ENCODE assay signal across 11 cellular contexts in the genomic region with DNA sequence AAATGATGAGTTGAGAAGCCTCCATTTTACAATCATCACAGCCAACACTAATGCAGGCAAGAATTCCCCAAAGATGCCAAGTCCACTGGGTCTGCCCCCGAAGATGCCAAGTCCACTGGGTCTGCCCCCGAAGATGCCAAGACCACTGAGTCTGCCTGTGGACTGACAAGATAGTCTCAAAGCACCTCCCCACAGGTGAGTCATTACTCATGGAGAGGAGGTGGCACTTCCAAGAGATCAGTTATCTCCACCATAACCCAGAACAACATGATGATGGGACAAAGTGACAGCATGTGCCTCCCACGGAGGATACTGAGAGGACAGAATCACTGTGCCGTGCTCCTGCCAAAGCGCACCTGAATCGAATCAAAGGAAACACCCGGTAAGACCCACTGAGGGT. TPM values are rescaled to one million over a fixed set of nuclear protein-coding genes. Genes with fewer than 3 reads are reported as not detected.
A peak's percentile ranks its signal among the peaks of the same experiment; 100 is the strongest.
DNase-seq lines count a peak whose midpoint lies in the region; ATAC-seq lines count a peak whose summit lies in the region.
"Had no signal": no experiment of that assay in that cellular context is flagged by ENCODE, and none has a peak within 500 bp of the region (broad histone marks: within the 10 kb centered on the region; RNA-seq: fewer than 3 reads in every experiment).

No MANE protein-coding gene starts in this region.

- no peaks in the 10 kb centered on the region for H3K27me3 Mint-ChIP-seq in activated T-helper 17 cell treated with anti-CD3 and anti-CD28 coated beads, Interleukin-2, amount 50 U/mL, for 72 hours

- no peak for DNase-seq in Jurkat, Clone E6-1 (ENCODE audit: low read depth, low spot score)
- peak; percentile 46 for DNase-seq in islet precursor cell
- DNase-seq in stimulated activated effector memory CD8-positive, alpha-beta T cell treated with anti-CD3 and anti-CD28 coated beads, Interleukin-12 subunit alpha, Interleukin-12 subunit beta, amount 100 ng/mL, for 72 hours (ENCODE audit: low spot score in 2 of 2): no peak
- DNase-seq in OCI-M1 (lab: John Stamatoyannopoulos, UW): no peak
- DNase-seq: cortex of kidney; MM.1S; NK-92 treated with Interleukin-12 subunit alpha and Interleukin-12 subunit beta, amount 100 ng/mL, for 24 hours had no signal

- peak overlapping the region; percentile 94 for H3K4me3 Mint-ChIP-seq in activated T-helper 17 cell treated with anti-CD3 and anti-CD28 coated beads, Interleukin-2, amount 50 U/mL, for 72 hours
- peak overlapping the region; percentile 73 for H3K4me3 Mint-ChIP-seq in stimulated activated effector memory CD8-positive, alpha-beta T cell treated with anti-CD3 and anti-CD28 coated beads, Interleukin-12 subunit alpha, Interleukin-12 subunit beta, amount 100 ng/mL, for 72 hours

- H3K4me1 Mint-ChIP-seq in activated T-helper 17 cell treated with anti-CD3 and anti-CD28 coated beads, Interleukin-2, amount 50 U/mL, for 72 hours: peaks cover 51% of the 10 kb centered on the region
- H3K4me1 Mint-ChIP-seq in stimulated activated effector memory CD8-positive, alpha-beta T cell treated with anti-CD3 and anti-CD28 coated beads, Interleukin-12 subunit alpha, Interleukin-12 subunit beta, amount 100 ng/mL, for 72 hours: peaks cover 75% of the 10 kb centered on the region

- H3K9me3 Mint-ChIP-seq in activated T-helper 17 cell treated with anti-CD3 and anti-CD28 coated beads, Interleukin-2, amount 50 U/mL, for 72 hours: peaks cover 3% of the 10 kb centered on the region
- no peaks in the 10 kb centered on the region for H3K9me3 Mint-ChIP-seq in stimulated activated effector memory CD8-positive, alpha-beta T cell treated with anti-CD3 and anti-CD28 coated beads, Interleukin-12 subunit alpha, Interleukin-12 subunit beta, amount 100 ng/mL, for 72 hours

- ATAC-seq in activated T-helper 17 cell treated with anti-CD3 and anti-CD28 coated beads, Interleukin-2, amount 50 U/mL, for 72 hours (replicated peaks): peak; percentile 42
- no peak for ATAC-seq in stimulated activated effector memory CD8-positive, alpha-beta T cell treated with anti-CD3 and anti-CD28 coated beads, Interleukin-12 subunit alpha, Interleukin-12 subunit beta, amount 100 ng/mL, for 72 hours
- ATAC-seq in GM18519 (IDR thresholded peaks at IDR 0.05; ENCODE audit: low FRiP score, unreplicated experiment) (no peak), GM18868 (IDR thresholded peaks at IDR 0.05; ENCODE audit: unreplicated experiment) (no peak)
- ATAC-seq: sciatic nerve had no signal

- H3K27ac Mint-ChIP-seq in activated T-helper 17 cell treated with anti-CD3 and anti-CD28 coated beads, Interleukin-2, amount 50 U/mL, for 72 hours: peak overlapping the region; percentile 97
- H3K27ac Mint-ChIP-seq in stimulated activated effector memory CD8-positive, alpha-beta T cell treated with anti-CD3 and anti-CD28 coated beads, Interleukin-12 subunit alpha, Interleukin-12 subunit beta, amount 100 ng/mL, for 72 hours: peak overlapping the region; percentile 93

- H3K4me3 ChIP-seq in Jurkat, Clone E6-1 (ENCODE audit: low read length): peak overlapping the region; percentile 41

- H3K36me3 Mint-ChIP-seq in activated T-helper 17 cell treated with anti-CD3 and anti-CD28 coated beads, Interleukin-2, amount 50 U/mL, for 72 hours (ENCODE audit: low read depth): peaks cover 57% of the 10 kb centered on the region
- H3K36me3 Mint-ChIP-seq in stimulated activated effector memory CD8-positive, alpha-beta T cell treated with anti-CD3 and anti-CD28 coated beads, Interleukin-12 subunit alpha, Interleukin-12 subunit beta, amount 100 ng/mL, for 72 hours: peaks cover 47% of the 10 kb centered on the region

RNA-seq across cellular contexts. Expression of gene PTTG1IP, which starts 4.8 kb away (rescaled TPM):
- 98.0 TPM for polyA plus RNA-seq in Jurkat, Clone E6-1 (2012; ENCODE audit: insufficient read depth, insufficient read length)
- total RNA-seq in activated T-helper 17 cell treated with anti-CD3 and anti-CD28 coated beads, Interleukin-2, amount 50 U/mL, for 72 hours: 10 to 100 TPM; 76.5 to 78.8 TPM

RNA-seq across cellular contexts. Expression of gene SUMO3, which starts 50.8 kb away (rescaled TPM):
- 149 TPM for polyA plus RNA-seq in Jurkat, Clone E6-1 (2012; ENCODE audit: insufficient read depth, insufficient read length)
- total RNA-seq in activated T-helper 17 cell treated with anti-CD3 and anti-CD28 coated beads, Interleukin-2, amount 50 U/mL, for 72 hours: 10 to 100 TPM; 52.6 to 86.2 TPM

RNA-seq across cellular contexts. Expression of gene ITGB2, which starts 52.0 kb away (rescaled TPM):
- polyA plus RNA-seq in Jurkat, Clone E6-1 (2012; ENCODE audit: insufficient read depth, insufficient read length): 108 TPM
- total RNA-seq in activated T-helper 17 cell treated with anti-CD3 and anti-CD28 coated beads, Interleukin-2, amount 50 U/mL, for 72 hours: 100 to 1,000 TPM; 240 to 302 TPM
